ENCODE assay signal across 17 cellular contexts in genomic region chr17:31562447-31562846, GRCh38.
DNase-seq lines count a peak whose midpoint lies in the region; ATAC-seq, FAIRE-seq and TF ChIP-seq lines count a peak whose summit lies in the region.
"Had no signal": no experiment of that assay in that cellular context is flagged by ENCODE, and none has a peak within 500 bp of the region (broad histone marks: within the 10 kb centered on the region; RNA-seq: fewer than 3 reads in every experiment).

No MANE protein-coding gene starts in this region.

- H3K27me3 ChIP-seq in MG63 (no peaks in the 10 kb centered on the region), endodermal cell (ENCODE audit: control insufficient read depth, insufficient read depth, low read length, poor library complexity, severe bottlenecking) (peaks cover 37% of the 10 kb centered on the region), neutrophil (no peaks in the 10 kb centered on the region)

- no peak for ATAC-seq in HG03565 (IDR thresholded peaks at IDR 0.05; ENCODE audit: unreplicated experiment)
- ATAC-seq in stimulated activated effector memory CD8-positive, alpha-beta T cell treated with anti-CD3 and anti-CD28 coated beads, Interleukin-12 subunit alpha, Interleukin-12 subunit beta, amount 100 ng/mL, for 72 hours, result no peak
- ATAC-seq: naive thymus-derived CD4-positive, alpha-beta T cell had no signal

- peaks cover 45% of the 10 kb centered on the region for H3K4me1 Mint-ChIP-seq in endodermal cell
- peaks cover 20% of the 10 kb centered on the region for H3K4me1 Mint-ChIP-seq in stimulated activated effector memory CD8-positive, alpha-beta T cell treated with anti-CD3 and anti-CD28 coated beads, Interleukin-12 subunit alpha, Interleukin-12 subunit beta, amount 100 ng/mL, for 72 hours

- H3K36me3 Mint-ChIP-seq in endodermal cell (ENCODE audit: low read depth), result peaks cover 2% of the 10 kb centered on the region
- no peaks in the 10 kb centered on the region for H3K36me3 Mint-ChIP-seq in stimulated activated effector memory CD8-positive, alpha-beta T cell treated with anti-CD3 and anti-CD28 coated beads, Interleukin-12 subunit alpha, Interleukin-12 subunit beta, amount 100 ng/mL, for 72 hours
- H3K36me3 Mint-ChIP-seq: naive thymus-derived CD4-positive, alpha-beta T cell had no signal

- peaks cover 78% of the 10 kb centered on the region for H3K36me3 ChIP-seq in MG63
- H3K36me3 ChIP-seq in endodermal cell (ENCODE audit: control insufficient read depth, insufficient read depth, low read length), result no peaks in the 10 kb centered on the region
- no peaks in the 10 kb centered on the region for H3K36me3 ChIP-seq in neutrophil

- DNase-seq in AG04449 (ENCODE audit: low read depth, low spot score), result no peak
- DNase-seq in MG63, result no peak
- DNase-seq in endodermal cell, result no peak
- no peak for DNase-seq in D721Med (ENCODE audit: insufficient read length, low spot score)
- no peak for DNase-seq in activated T-cell treated with anti-CD3 and anti-CD28 coated beads, Interleukin-2, amount 50 U/mL, for 48 hours
- no peak for DNase-seq in stimulated activated effector memory CD8-positive, alpha-beta T cell treated with anti-CD3 and anti-CD28 coated beads, Interleukin-12 subunit alpha, Interleukin-12 subunit beta, amount 100 ng/mL, for 72 hours (ENCODE audit: low spot score in 2 of 2)
- DNase-seq: activated CD8-positive, alpha-beta memory T cell treated with anti-CD3 and anti-CD28 coated beads for 24 hours; activated gamma-delta T cell; AML-193; DMS79; kidney glomerular epithelial cell; naive thymus-derived CD4-positive, alpha-beta T cell; NCI-H2171; NK-92 treated with Interleukin-12 subunit alpha and Interleukin-12 subunit beta, amount 100 ng/mL, for 24 hours had no signal

- CTCF ChIA-PET in AG04449 (lab: Yijun Ruan, JAX), result interaction anchor here (1.2 to 12.4 kb wide), 7 partner anchors 10 to 350 kb away, joined by 3 to 200 read pairs (median 4); no protein-coding TSS in a partner anchor

- TF ChIP-seq CTCF in AG04449 (IDR thresholded peaks at IDR 0.05; ENCODE audit: insufficient read depth, low read length, missing control alignments) (no peak), endodermal cell (conservative IDR thresholded peaks at IDR 0.05) (no peak), neutrophil (IDR thresholded peaks at IDR 0.05) (no peak), D721Med (IDR thresholded peaks at IDR 0.05; ENCODE audit: insufficient read depth, missing control alignments) (no peak)

- H3K4me3 Mint-ChIP-seq in endodermal cell, result peak overlapping the region; percentile 73
- H3K4me3 Mint-ChIP-seq in stimulated activated effector memory CD8-positive, alpha-beta T cell treated with anti-CD3 and anti-CD28 coated beads, Interleukin-12 subunit alpha, Interleukin-12 subunit beta, amount 100 ng/mL, for 72 hours, result no peak overlapping the region

- H3K27ac Mint-ChIP-seq in endodermal cell, result peak overlapping the region; percentile 79
- no peak overlapping the region for H3K27ac Mint-ChIP-seq in stimulated activated effector memory CD8-positive, alpha-beta T cell treated with anti-CD3 and anti-CD28 coated beads, Interleukin-12 subunit alpha, Interleukin-12 subunit beta, amount 100 ng/mL, for 72 hours

- POLR2A ChIA-PET in AG04449 (lab: Yijun Ruan, JAX), result interaction anchor here (1.2 to 3.8 kb wide), 5 partner anchors 12 to 192 kb away, joined by 3 to 24 read pairs (median 5); no protein-coding TSS in a partner anchor

- no peak overlapping the region for H3K9ac ChIP-seq in endodermal cell (ENCODE audit: extremely low read depth, low read length, poor library complexity, severe bottlenecking)

- WGBS in endodermal cell (ENCODE audit: insufficient coverage in 1 of 2, insufficient read length in 1 of 2), 2 experiments, result 78 to 89% methylated on average over 8 of the region's 8 CpGs

- H3K9me3 Mint-ChIP-seq in endodermal cell, result no peaks in the 10 kb centered on the region
- H3K9me3 Mint-ChIP-seq in stimulated activated effector memory CD8-positive, alpha-beta T cell treated with anti-CD3 and anti-CD28 coated beads, Interleukin-12 subunit alpha, Interleukin-12 subunit beta, amount 100 ng/mL, for 72 hours, result no peaks in the 10 kb centered on the region
- H3K9me3 Mint-ChIP-seq: naive thymus-derived CD4-positive, alpha-beta T cell had no signal

- H3K4me3 ChIP-seq in AG04449 (ENCODE audit: low read depth, low read length) (peak overlapping the region; percentile 84), MG63 (peak overlapping the region; percentile 90), endodermal cell (ENCODE audit: low read length) (peak overlapping the region; percentile 54), neutrophil (ENCODE audit: low read depth in 1 of 2, low read length in 1 of 2) (no peak overlapping the region)

- H3K4me1 ChIP-seq in endodermal cell (ENCODE audit: control insufficient read depth, insufficient read depth, low read length) (peaks cover 6% of the 10 kb centered on the region), neutrophil (ENCODE audit: control insufficient read depth in 1 of 2, insufficient read depth in 1 of 2, low read depth in 1 of 2, low read length in 1 of 2) (peaks cover 69 to 72% of the 10 kb centered on the region in 2 experiments)

- H3K27ac ChIP-seq in endodermal cell (ENCODE audit: low read depth, low read length) (no peak overlapping the region), neutrophil (peak overlapping the region; percentile 64)

- H3K27me3 Mint-ChIP-seq in endodermal cell (ENCODE audit: insufficient read depth), result peaks cover 22% of the 10 kb centered on the region

- no peaks in the 10 kb centered on the region for H3K9me3 ChIP-seq in MG63
- no peaks in the 10 kb centered on the region for H3K9me3 ChIP-seq in endodermal cell (ENCODE audit: control insufficient read depth, low read length)
- no peaks in the 10 kb centered on the region for H3K9me3 ChIP-seq in neutrophil

- FAIRE-seq in D721Med (lab: Jason Lieb, UNC), result no peak
- FAIRE-seq: bronchial epithelial cell had no signal

Comparison
In these comparisons a context has a peak if more than half of its experiments do, and no peak if none do; other contexts are left out.
1. H3K4me3 ChIP-seq: peak in AG04449 (single experiment), MG63 (single experiment) and endodermal cell (single experiment); none in neutrophil (0 of 2).